Comparison of ENCODE assay signal across 19 cellular contexts in the genomic region with DNA sequence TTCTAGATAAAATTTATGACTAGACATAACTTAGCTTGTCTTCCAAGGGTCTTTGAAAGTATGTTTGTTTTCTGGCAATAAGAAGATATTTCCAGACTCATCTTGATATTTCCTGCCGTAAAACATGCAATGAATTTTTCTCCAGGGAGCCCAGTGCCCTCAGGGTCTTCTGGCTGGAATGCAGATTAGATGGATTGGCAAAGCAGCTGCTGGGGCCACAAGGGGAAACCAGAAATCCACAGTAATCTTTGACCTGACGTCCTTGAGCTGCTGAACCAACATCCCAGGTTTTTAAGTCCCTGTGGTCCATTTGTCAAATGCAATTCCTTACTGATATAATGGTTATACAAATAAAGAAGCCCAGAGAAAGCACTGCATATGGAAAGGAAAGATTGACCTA.
DNase-seq lines count a peak whose midpoint lies in the region; ATAC-seq and TF ChIP-seq lines count a peak whose summit lies in the region.
"Had no signal": no experiment of that assay in that cellular context is flagged by ENCODE, and none has a peak within 500 bp of the region (broad histone marks: within the 10 kb centered on the region; RNA-seq: fewer than 3 reads in every experiment).

No MANE protein-coding gene starts in this region.

- no peak overlapping the region for H2BK12ac ChIP-seq in H9 (ENCODE audit: insufficient read length, low read depth, low read length)

- H3K36me3 Mint-ChIP-seq in H9 (ENCODE audit: insufficient read depth in 1 of 3, low read depth in 3 of 3) (peaks cover 4 to 11% (median 8%) of the 10 kb centered on the region in 3 experiments; a peak in 6 of 7 replicates), WTC11 (peaks cover 34% of the 10 kb centered on the region)

- peaks cover 60 to 75% (median 64%) of the 10 kb centered on the region in 10 experiments for H3K4me1 ChIP-seq in BLaER1 treated with 17β-estradiol and CSF1 and Interleukin-3, amounts not matched to agents 10 nM and 100 nM
- peaks cover under 1% of the 10 kb centered on the region; the same call in 1 of the 2 replicates for H3K4me1 ChIP-seq in H9 (ENCODE audit: insufficient read depth, low read length)
- peaks cover 7% of the 10 kb centered on the region for H3K4me1 ChIP-seq in mesodermal cell (ENCODE audit: control insufficient read depth, insufficient read depth, low read length, poor library complexity, severe bottlenecking)
- H3K4me1 ChIP-seq: gastroesophageal sphincter, tibial artery had no signal

- no peaks in the 10 kb centered on the region for H3K79me2 ChIP-seq in H9 (ENCODE audit: insufficient read depth, low read length)

- peak overlapping the region in 3 of 10 experiments; percentile 21 to 31 (median 28); a peak in 2 of 20 replicates for H3K4me3 ChIP-seq in BLaER1 treated with 17β-estradiol and CSF1 and Interleukin-3, amounts not matched to agents 10 nM and 100 nM
- no peak overlapping the region for H3K4me3 ChIP-seq in mesodermal cell (ENCODE audit: extremely low read depth, insufficient read depth, low read length, poor library complexity, severe bottlenecking)
- H3K4me3 ChIP-seq: gastroesophageal sphincter, mucosa of descending colon, tibial artery had no signal

- H3K4me1 Mint-ChIP-seq in H9 (peaks cover 11 to 21% of the 10 kb centered on the region in 2 experiments), WTC11 (peaks cover 31% of the 10 kb centered on the region)

- H3K27me3 ChIP-seq in BLaER1 treated with 17β-estradiol and CSF1 and Interleukin-3, amounts not matched to agents 10 nM and 100 nM: no peaks in the 10 kb centered on the region
- H3K27me3 ChIP-seq in H9 (ENCODE audit: insufficient read depth, low read length): no peaks in the 10 kb centered on the region
- H3K27me3 ChIP-seq: gastroesophageal sphincter, tibial artery had no signal

- TF ChIP-seq CTCF in H9 (conservative IDR thresholded peaks at IDR 0.05) (no peak), WTC11 (IDR thresholded peaks at IDR 0.05) (no peak)

- peaks cover 0 to 30% (median 8%) of the 10 kb centered on the region in 11 experiments; a peak in 14 of 22 replicates for H3K36me3 ChIP-seq in BLaER1 treated with 17β-estradiol and CSF1 and Interleukin-3, amounts not matched to agents 10 nM and 100 nM
- no peaks in the 10 kb centered on the region for H3K36me3 ChIP-seq in mesodermal cell (ENCODE audit: control insufficient read depth, insufficient read depth, low read length)
- H3K36me3 ChIP-seq: gastroesophageal sphincter, tibial artery had no signal

- no peak overlapping the region for H2AFZ ChIP-seq in H9 (ENCODE audit: low read length)

- ATAC-seq in WTC11: peak; percentile 60
- ATAC-seq in activated CD4-positive, CD25-positive, alpha-beta regulatory T cell treated with anti-CD3 and anti-CD28 coated beads, Interleukin-2, amount 50 U/mL, for 24 hours: no peak
- ATAC-seq: gastroesophageal sphincter, mucosa of descending colon had no signal

- H2BK15ac ChIP-seq in H9 (ENCODE audit: low read depth, low read length): no peak overlapping the region

- H3K23me2 ChIP-seq in H9 (ENCODE audit: insufficient read length, low read depth, low read length, poor library complexity, severe bottlenecking): no peaks in the 10 kb centered on the region

- H3K79me1 ChIP-seq in H9 (ENCODE audit: insufficient read depth, low read depth, low read length, poor library complexity, severe bottlenecking): no peaks in the 10 kb centered on the region

- no peak overlapping the region for H3T11ph ChIP-seq in H9 (ENCODE audit: low read length)

- CTCF ChIA-PET in WTC11 (lab: Charles Lee): interaction anchor here (2.1 kb wide), 1 partner anchor 36 kb away, joined by 5 read pairs; no protein-coding TSS in a partner anchor

- H3K14ac ChIP-seq in H9 (ENCODE audit: insufficient read depth, low read length): no peak overlapping the region

- H3K23ac ChIP-seq in H9 (ENCODE audit: insufficient read length, low read depth, low read length): no peak overlapping the region

- H4K91ac ChIP-seq in H9 (ENCODE audit: insufficient read length, low read depth, low read length): no peak overlapping the region

- peak overlapping the region in 9 of 11 experiments; percentile 22 to 62 (median 46); a peak in 16 of 22 replicates for H3K9ac ChIP-seq in BLaER1 treated with 17β-estradiol and CSF1 and Interleukin-3, amounts not matched to agents 10 nM and 100 nM
- no peak overlapping the region for H3K9ac ChIP-seq in H9 (ENCODE audit: extremely low read depth, insufficient read length, low read length)

- H3K27me3 Mint-ChIP-seq in H9 (ENCODE audit: low read depth) (no peaks in the 10 kb centered on the region; the same call in 1 of the 2 replicates), WTC11 (ENCODE audit: low read depth) (no peaks in the 10 kb centered on the region; the same call in 1 of the 2 replicates)
- H3K27me3 Mint-ChIP-seq: activated CD4-positive, alpha-beta T cell treated with anti-CD3 and anti-CD28 coated beads, Interleukin-2, amount 10 ng/mL, durations not matched to agents 7 days and 5 days had no signal

- peak overlapping the region; percentile 25 to 95 (median 70); a peak in 21 of 22 replicates for H3K27ac ChIP-seq in BLaER1 treated with 17β-estradiol and CSF1 and Interleukin-3, amounts not matched to agents 10 nM and 100 nM
- H3K27ac ChIP-seq in H9 (ENCODE audit: insufficient read length, low read depth, low read length) (no peak overlapping the region), mesodermal cell (ENCODE audit: low read depth, low read length, severe bottlenecking) (peak overlapping the region; percentile 54)
- H3K27ac ChIP-seq: gastroesophageal sphincter, tibial artery had no signal

- H3K56ac ChIP-seq in H9 (ENCODE audit: insufficient read length, low read depth, low read length): no peak overlapping the region

- no peak overlapping the region for H4K5ac ChIP-seq in H9 (ENCODE audit: insufficient read length, low read depth, low read length)

- H2BK120ac ChIP-seq in H9 (ENCODE audit: low read depth, low read length, poor library complexity, severe bottlenecking): no peak overlapping the region

- H3K27ac Mint-ChIP-seq in H9: peak overlapping the region in 2 of 3 experiments; percentile 36 to 83; a peak in 4 of 7 replicates
- H3K27ac Mint-ChIP-seq in WTC11: peak overlapping the region; percentile 96
- H3K27ac Mint-ChIP-seq: activated CD4-positive, alpha-beta T cell treated with anti-CD3 and anti-CD28 coated beads, Interleukin-2, amount 10 ng/mL, durations not matched to agents 7 days and 5 days; activated T-helper 1 cell treated with anti-CD3 and anti-CD28 coated beads, Interleukin-12 subunit alpha, Interleukin-12 subunit beta, Interleukin-2, Interleukin-4 antibody, amounts not matched to agents 30 ng/mL and 10 ng/mL and 1 ng/mL, durations not matched to agents 14 hours and 24 hours and 36 hours had no signal

- no peak overlapping the region for H3K4me3 Mint-ChIP-seq in H9
- H3K4me3 Mint-ChIP-seq in WTC11: no peak overlapping the region
- H3K4me3 Mint-ChIP-seq: activated CD4-positive, alpha-beta T cell treated with anti-CD3 and anti-CD28 coated beads, Interleukin-2, amount 10 ng/mL, durations not matched to agents 7 days and 5 days; activated T-helper 1 cell treated with anti-CD3 and anti-CD28 coated beads, Interleukin-12 subunit alpha, Interleukin-12 subunit beta, Interleukin-2, Interleukin-4 antibody, amounts not matched to agents 30 ng/mL and 10 ng/mL and 1 ng/mL, durations not matched to agents 14 hours and 24 hours and 36 hours had no signal

- POLR2A ChIA-PET in WTC11 (lab: Charles Lee): no interaction called here

- H2BK5ac ChIP-seq in H9 (ENCODE audit: insufficient read length, low read length): no peak overlapping the region

- H4K8ac ChIP-seq in H9 (replicated peaks; ENCODE audit: insufficient read length, low read depth, low read length): no peak overlapping the region

- H3K4ac ChIP-seq in H9 (ENCODE audit: low read depth, low read length): no peak overlapping the region

- WGBS in H9 (ENCODE audit: extremely low coverage, insufficient read length, low lambda C conversion rate): no CpG with 5 or more reads among the region's 2 CpGs
- no CpG with 5 or more reads among the region's 2 CpGs for WGBS in mesodermal cell (ENCODE audit: insufficient coverage in 2 of 2), 2 experiments

- H3K9me3 Mint-ChIP-seq in H9: peaks cover 4 to 5% of the 10 kb centered on the region in 2 experiments; a peak in 4 of 5 replicates
- H3K9me3 Mint-ChIP-seq in WTC11: peaks cover 42% of the 10 kb centered on the region

- peak overlapping the region; percentile 48 to 88 (median 71) for H3K4me2 ChIP-seq in BLaER1 treated with 17β-estradiol and CSF1 and Interleukin-3, amounts not matched to agents 10 nM and 100 nM
- no peak overlapping the region for H3K4me2 ChIP-seq in H9 (ENCODE audit: insufficient read depth, insufficient read length, low read length)

- no peak overlapping the region for H2AK5ac ChIP-seq in H9 (ENCODE audit: insufficient read length, low read length)

- H4K20me1 ChIP-seq in BLaER1 treated with 17β-estradiol and CSF1 and Interleukin-3, amounts not matched to agents 10 nM and 100 nM: no peaks in the 10 kb centered on the region
- no peaks in the 10 kb centered on the region for H4K20me1 ChIP-seq in H9 (ENCODE audit: control insufficient read depth, insufficient read depth, insufficient read length)

- H3K9me3 ChIP-seq in BLaER1 treated with 17β-estradiol and CSF1 and Interleukin-3, amounts not matched to agents 10 nM and 100 nM (replicated peaks in 1 of 11): peaks cover 15 to 41% (median 29%) of the 10 kb centered on the region in 11 experiments
- H3K9me3 ChIP-seq in H9 (ENCODE audit: control insufficient read depth, low read depth, low read length) (no peaks in the 10 kb centered on the region), mesodermal cell (ENCODE audit: control insufficient read depth, low read length) (peaks cover 10% of the 10 kb centered on the region)
- H3K9me3 ChIP-seq: gastroesophageal sphincter, mucosa of descending colon, tibial artery had no signal

- DNase-seq in H9: peak; percentile 56
- DNase-seq in WTC11 (ENCODE audit: low spot score): no peak
- DNase-seq in effector CD4-positive, alpha-beta T cell: no peak
- no peak for DNase-seq in NCI-H1105 treated with DMSO at 0.1 percent for 48 hours (lab: John Stamatoyannopoulos, UW)
- no peak for DNase-seq in activated CD8-positive, alpha-beta memory T cell treated with anti-CD3 and anti-CD28 coated beads for 24 hours
- DNase-seq: activated CD4-positive, alpha-beta T cell treated with anti-CD3 and anti-CD28 coated beads, Interleukin-2, amount 10 ng/mL, durations not matched to agents 7 days and 5 days; AML-193; IMR-90; mucosa of descending colon; NCI-H1105; NCI-H524; RPMI8226; stimulated activated CD4-positive, alpha-beta T cell treated with anti-CD3 and anti-CD28 coated beads, Interleukin-1b, Interleukin-23, amount 100 ng/mL, for 48 hours; tibial artery had no signal

- H3K18ac ChIP-seq in H9 (ENCODE audit: insufficient read length, low read depth, low read length): no peak overlapping the region

- no peak overlapping the region for H2BK20ac ChIP-seq in H9 (ENCODE audit: low read depth, low read length, poor library complexity, severe bottlenecking)
